Comparison of ENCODE assay signal across 8 cellular contexts in genomic region chr6:158168054-158168303, GRCh38. TPM values are rescaled to one million over a fixed set of nuclear protein-coding genes. Genes with fewer than 3 reads are reported as not detected.
DNase-seq lines count a peak whose midpoint lies in the region; ATAC-seq, FAIRE-seq and TF ChIP-seq lines count a peak whose summit lies in the region.

Gene SERAC1, minus strand, starts transcription at chr6:158168262. Its CDS starts 9,899 bp downstream, at chr6:158158363.

- no peaks in the 10 kb centered on the region for H3K9me3 Mint-ChIP-seq in osteocyte (ENCODE audit: unreplicated experiment)

- no TSS peak for BruUV-seq in PC-3 (replicated peaks; lab: Mats Ljungman, UMichigan)

- DNase-seq in PC-3, result no peak
- DNase-seq in epithelial cell of esophagus (ENCODE audit: low read depth), result no peak
- DNase-seq in osteocyte (ENCODE audit: extremely low spot score, unreplicated experiment), result no peak
- DNase-seq in NCI-H2107 treated with DMSO at 0.1 percent for 48 hours (lab: John Stamatoyannopoulos, UW; ENCODE audit: unreplicated experiment), result no peak
- no peak for DNase-seq in NCI-H524 treated with DMSO at 0.1 percent for 48 hours (lab: John Stamatoyannopoulos, UW)
- no peak for DNase-seq in GM12891 (ENCODE audit: insufficient read length, low spot score)

- H3K27ac ChIP-seq in DOHH2 (ENCODE audit: low read depth, low read length), result peak within 1 kb of the TSS; percentile 70
- H3K27ac ChIP-seq in PC-3 (ENCODE audit: low read length), result peak within 1 kb of the TSS; percentile 66

- intact Hi-C loops in PC-3 (cut with micrococcal nuclease), result no loop called here

- CTCF ChIA-PET in PC-3 (lab: Charles Lee), result no interaction called here

- H3K4me1 ChIP-seq in DOHH2 (ENCODE audit: control insufficient read depth, low read length), result peaks cover 9% of the 10 kb centered on the region
- H3K4me1 ChIP-seq in PC-3 (ENCODE audit: insufficient read depth, low read length), result peaks cover 21% of the 10 kb centered on the region

- no peaks in the 10 kb centered on the region for H3K27me3 Mint-ChIP-seq in osteocyte (ENCODE audit: unreplicated experiment)

- H3K4me1 Mint-ChIP-seq in osteocyte (ENCODE audit: unreplicated experiment), result peaks cover 38% of the 10 kb centered on the region

- H3F3A ChIP-seq in DOHH2 (ENCODE audit: control insufficient read depth, insufficient read depth) (peaks cover 4% of the 10 kb centered on the region), PC-3 (ENCODE audit: low read length, unreplicated experiment) (no peaks in the 10 kb centered on the region)

- H3K36me3 Mint-ChIP-seq in osteocyte (ENCODE audit: unreplicated experiment), result peaks cover 14% of the 10 kb centered on the region

- peak within 1 kb of the TSS; percentile 87 for H3K4me2 ChIP-seq in DOHH2 (ENCODE audit: low read length)
- H3K4me2 ChIP-seq in PC-3 (ENCODE audit: low read length), result peak within 1 kb of the TSS; percentile 86

- peak within 1 kb of the TSS; percentile 97 for H3K27ac Mint-ChIP-seq in osteocyte (ENCODE audit: unreplicated experiment)

- H3K9ac ChIP-seq in PC-3 (ENCODE audit: low read length), result peak within 1 kb of the TSS; percentile 84

- H4K20me1 ChIP-seq in DOHH2 (ENCODE audit: control insufficient read depth, insufficient read depth, low read depth, low read length), result no peaks in the 10 kb centered on the region
- no peaks in the 10 kb centered on the region for H4K20me1 ChIP-seq in PC-3 (ENCODE audit: low read length)

- no peak for FAIRE-seq in GM12891 (lab: Jason Lieb, UNC)

- TF ChIP-seq CTCF in DOHH2 (IDR thresholded peaks at IDR 0.05; ENCODE audit: low read depth, low read length, poor library complexity, severe bottlenecking) (no peak), PC-3 (conservative IDR thresholded peaks at IDR 0.05; ENCODE audit: low read depth, low read length) (no peak), epithelial cell of esophagus (IDR thresholded peaks at IDR 0.05; ENCODE audit: insufficient read depth, low read depth, low read length, missing control alignments) (no peak), osteocyte (IDR thresholded peaks at IDR 0.05) (no peak)

- H3K36me3 ChIP-seq in DOHH2 (ENCODE audit: control insufficient read depth, low read length) (no peaks in the 10 kb centered on the region; the same call in 1 of the 2 replicates), PC-3 (ENCODE audit: low read depth, low read length) (no peaks in the 10 kb centered on the region)

- H3K79me2 ChIP-seq in DOHH2 (ENCODE audit: control insufficient read depth, low read length) (peaks cover 4% of the 10 kb centered on the region), PC-3 (ENCODE audit: low read length) (0 out of 2 replicates have a peak, but pooled peaks cover 5% of the 10 kb centered on the region)

- POLR2A ChIA-PET in PC-3 (lab: Charles Lee; ENCODE audit: unreplicated experiment), result no interaction called here

- H3K9me3 ChIP-seq in DOHH2 (ENCODE audit: control insufficient read depth, insufficient read depth, low read length) (no peaks in the 10 kb centered on the region), PC-3 (ENCODE audit: low read length) (no peaks in the 10 kb centered on the region)

- no peaks in the 10 kb centered on the region for H3K9me2 ChIP-seq in DOHH2 (replicated peaks; ENCODE audit: control insufficient read depth, low read length)
- H3K9me2 ChIP-seq in PC-3 (replicated peaks; ENCODE audit: low read length), result no peaks in the 10 kb centered on the region

- peak within 1 kb of the TSS; percentile 96 for H2AFZ ChIP-seq in PC-3 (ENCODE audit: low read length)

- H3K4me3 Mint-ChIP-seq in osteocyte (ENCODE audit: unreplicated experiment), result peak within 1 kb of the TSS; percentile 92

- no peak for TF ChIP-seq POLR2A in GM12891 (IDR thresholded peaks at IDR 0.05; ENCODE audit: low read depth, low read length)

- H3K4me3 ChIP-seq in DOHH2 (ENCODE audit: low read length) (peak within 1 kb of the TSS; percentile 79), PC-3 (ENCODE audit: low read length) (peak within 1 kb of the TSS; percentile 85), epithelial cell of esophagus (ENCODE audit: low read length) (peak within 1 kb of the TSS; percentile 83)

- H3K27me3 ChIP-seq in DOHH2 (ENCODE audit: control insufficient read depth, low read length) (no peaks in the 10 kb centered on the region), PC-3 (ENCODE audit: low read length) (no peaks in the 10 kb centered on the region)

- no peak for ATAC-seq in PC-3
- no peak for ATAC-seq in HG03469 (IDR thresholded peaks at IDR 0.05; ENCODE audit: unreplicated experiment)

TF ChIP-seq in GM12891, 5 proteins besides CTCF, POLR2A, EP300 and RAD21:
- TF ChIP-seq POU2F2 (IDR thresholded peaks at IDR 0.05; ENCODE audit: low read depth, low read length), result no peak
- TF ChIP-seq POLR2AphosphoS5 (IDR thresholded peaks at IDR 0.05; ENCODE audit: low read depth, low read length), result no peak
- no peak for TF ChIP-seq SPI1 (IDR thresholded peaks at IDR 0.05; ENCODE audit: low read depth, low read length)
- TF ChIP-seq PAX5 (IDR thresholded peaks at IDR 0.05; ENCODE audit: insufficient read depth, low read length, severe bottlenecking), result no peak
- no peak for TF ChIP-seq TAF1 (IDR thresholded peaks at IDR 0.05; ENCODE audit: low read depth, low read length)

RNA-seq across cellular contexts. Expression of gene SERAC1, which starts in this region (rescaled TPM):
- 3.9 and 5.0 TPM in 2 replicates for total RNA-seq in PC-3 (2014; rRNA removed)
- 10.3 and 10.7 TPM in 2 replicates for total RNA-seq in osteocyte
- polyA plus RNA-seq in GM12891 (2012; ENCODE audit: low read depth, missing spikeins), result 0.27 TPM
